In genomic region chr6:52496609-52497008, GRCh38 we compare ENCODE assay signal across 20 cellular contexts.
"Had no signal": no experiment of that assay in that cellular context is flagged by ENCODE, and none has a peak within 500 bp of the region (broad histone marks: within the 10 kb centered on the region; RNA-seq: fewer than 3 reads in every experiment).

No MANE protein-coding gene starts in this region.

- DNase-seq: activated CD4-positive, alpha-beta T cell treated with anti-CD3 and anti-CD28 coated beads for 4 hours; activated CD8-positive, alpha-beta memory T cell treated with anti-CD3 and anti-CD28 coated beads, Interleukin-2, amount 50 U/mL, for 4 hours; activated CD8-positive, alpha-beta T cell treated with anti-CD3 and anti-CD28 coated beads, Interleukin-2, amount 10 ng/mL, durations not matched to agents 7 days and 5 days; activated gamma-delta T cell; activated T-cell treated with anti-CD3 and anti-CD28 coated beads, Interleukin-2, amount 50 U/mL, for 72 hours; cortex of kidney; effector CD8-positive, alpha-beta T cell; foreskin keratinocyte; glutamatergic neuron; kidney glomerular epithelial cell; left ventricle myocardium superior; nephron progenitor cell; occipital lobe; right cardiac atrium; small intestine; stimulated activated naive CD8-positive, alpha-beta T cell treated with anti-CD3 and anti-CD28 coated beads, Interleukin-15, amount 100 ng/mL, for 72 hours; T-helper 17 cell; upper lobe of right lung had no signal

- H3K4me1 ChIP-seq: upper lobe of right lung had no signal

- H3K27me3 Mint-ChIP-seq: progenitor cell of endocrine pancreas; stimulated activated naive CD8-positive, alpha-beta T cell treated with anti-CD3 and anti-CD28 coated beads, Interleukin-15, amount 100 ng/mL, for 72 hours; T-helper 17 cell had no signal

- H3K27ac ChIP-seq: foreskin keratinocyte, upper lobe of right lung had no signal

- H3K9me3 ChIP-seq: upper lobe of right lung had no signal

- H3K27ac Mint-ChIP-seq: activated CD8-positive, alpha-beta T cell treated with anti-CD3 and anti-CD28 coated beads, Interleukin-2, amount 10 ng/mL, durations not matched to agents 7 days and 5 days; activated naive CD4-positive, alpha-beta T cell treated with anti-CD3 and anti-CD28 coated beads, Interleukin-2, amount 50 U/mL, for 72 hours; activated T-cell treated with anti-CD3 and anti-CD28 coated beads, Interleukin-2, amount 50 U/mL, for 72 hours; progenitor cell of endocrine pancreas; stimulated activated naive CD8-positive, alpha-beta T cell treated with anti-CD3 and anti-CD28 coated beads, Interleukin-15, amount 100 ng/mL, for 72 hours; T-helper 17 cell had no signal

- H3K4me3 Mint-ChIP-seq: activated CD8-positive, alpha-beta T cell treated with anti-CD3 and anti-CD28 coated beads, Interleukin-2, amount 10 ng/mL, durations not matched to agents 7 days and 5 days; activated T-cell treated with anti-CD3 and anti-CD28 coated beads, Interleukin-2, amount 50 U/mL, for 72 hours; nephron progenitor cell; stimulated activated naive CD8-positive, alpha-beta T cell treated with anti-CD3 and anti-CD28 coated beads, Interleukin-15, amount 100 ng/mL, for 72 hours; T-helper 17 cell had no signal

- H3K4me1 Mint-ChIP-seq: T-helper 17 cell had no signal

- H3K27me3 ChIP-seq: foreskin keratinocyte, upper lobe of right lung had no signal

- H3K4me3 ChIP-seq: upper lobe of right lung had no signal
